In genomic region chr7:127885843-127886242, GRCh38 we compare ENCODE assay signal across 9 cellular contexts.
DNase-seq lines count a peak whose midpoint lies in the region; ATAC-seq lines count a peak whose summit lies in the region.
"Had no signal": no experiment of that assay in that cellular context is flagged by ENCODE, and none has a peak within 500 bp of the region (broad histone marks: within the 10 kb centered on the region; RNA-seq: fewer than 3 reads in every experiment).

No MANE protein-coding gene starts in this region.

- no peak overlapping the region for H3K4me3 Mint-ChIP-seq in activated CD4-positive, alpha-beta memory T cell treated with anti-CD3 and anti-CD28 coated beads for 36 hours

- no peaks in the 10 kb centered on the region for H3K27me3 Mint-ChIP-seq in activated CD4-positive, alpha-beta memory T cell treated with anti-CD3 and anti-CD28 coated beads for 36 hours

- no peaks in the 10 kb centered on the region for H3K9me3 Mint-ChIP-seq in activated CD4-positive, alpha-beta memory T cell treated with anti-CD3 and anti-CD28 coated beads for 36 hours

- ATAC-seq in GM18873 (IDR thresholded peaks at IDR 0.05; ENCODE audit: low FRiP score, unreplicated experiment) (no peak), GM21360 (IDR thresholded peaks at IDR 0.05; ENCODE audit: unreplicated experiment) (no peak), HG03097 (IDR thresholded peaks at IDR 0.05; ENCODE audit: low FRiP score, unreplicated experiment) (no peak)

- H3K27ac Mint-ChIP-seq in activated CD4-positive, alpha-beta memory T cell treated with anti-CD3 and anti-CD28 coated beads for 36 hours, result no peak overlapping the region

- H3K4me1 Mint-ChIP-seq in activated CD4-positive, alpha-beta memory T cell treated with anti-CD3 and anti-CD28 coated beads for 36 hours (ENCODE audit: low read depth), result peaks cover 21% of the 10 kb centered on the region

- CTCF ChIA-PET in activated CD4-positive, alpha-beta memory T cell treated with anti-CD3 and anti-CD28 coated beads for 36 hours (lab: Charles Lee), result interaction anchor here (1.5 kb wide), 1 partner anchor 13 kb away, joined by 3 read pairs; no protein-coding TSS in a partner anchor

- intact Hi-C loops in posterior cingulate gyrus (cut with DNase I), result no loop called here
- intact Hi-C loops in activated CD4-positive, alpha-beta memory T cell treated with anti-CD3 and anti-CD28 coated beads for 36 hours (cut with micrococcal nuclease), result no loop called here

- H3K36me3 Mint-ChIP-seq in activated CD4-positive, alpha-beta memory T cell treated with anti-CD3 and anti-CD28 coated beads for 36 hours, result peaks cover 30% of the 10 kb centered on the region

- DNase-seq in GM04503 (ENCODE audit: low read depth) (peak; percentile 71), RKO (ENCODE audit: low spot score) (peak; percentile 47), fibroblast of peridontal ligament (ENCODE audit: extremely low read depth) (peak; percentile 78), posterior cingulate gyrus (peak; percentile 18 to 90 (median 42))
- no peak for DNase-seq in activated CD4-positive, alpha-beta memory T cell treated with anti-CD3 and anti-CD28 coated beads for 36 hours
- DNase-seq: effector CD4-positive, alpha-beta T cell had no signal

- POLR2A ChIA-PET in activated CD4-positive, alpha-beta memory T cell treated with anti-CD3 and anti-CD28 coated beads for 36 hours (lab: Charles Lee), result no interaction called here
